ENCODE assay signal across 11 cellular contexts in genomic region chr12:62684586-62685295, GRCh38.
DNase-seq lines count a peak whose midpoint lies in the region; ATAC-seq and TF ChIP-seq lines count a peak whose summit lies in the region.
"Had no signal": no experiment of that assay in that cellular context is flagged by ENCODE, and none has a peak within 500 bp of the region (broad histone marks: within the 10 kb centered on the region; RNA-seq: fewer than 3 reads in every experiment).

No MANE protein-coding gene starts in this region.

- H3K36me3 ChIP-seq in HUES48 (ENCODE audit: control insufficient read depth, insufficient read depth, low read length) (peaks cover 7% of the 10 kb centered on the region), mesenchymal stem cell (ENCODE audit: control insufficient read depth in 1 of 2, insufficient read depth in 2 of 2, low read depth in 1 of 2, low read length in 2 of 2) (no peaks in the 10 kb centered on the region), thoracic aorta (no peaks in the 10 kb centered on the region)

- no peak overlapping the region for H2AFZ ChIP-seq in mesenchymal stem cell (ENCODE audit: low read depth, low read length)

- no peak overlapping the region for H2AK5ac ChIP-seq in mesenchymal stem cell (ENCODE audit: low read length, severe bottlenecking)

- no peak overlapping the region for H3K4me3 Mint-ChIP-seq in endothelial cell (ENCODE audit: unreplicated experiment)
- H3K4me3 Mint-ChIP-seq: T-helper 17 cell had no signal

- H3K9ac ChIP-seq in HUES48 (ENCODE audit: low read depth, low read length) (no peak overlapping the region), mesenchymal stem cell (ENCODE audit: low read length) (peak overlapping the region; percentile 85)

- no peak overlapping the region for H2BK15ac ChIP-seq in mesenchymal stem cell (ENCODE audit: low read depth, poor library complexity, severe bottlenecking)

- H3K27ac ChIP-seq in HUES48 (ENCODE audit: low read depth, low read length) (peak overlapping the region; percentile 60), mesenchymal stem cell (ENCODE audit: low read length, poor library complexity, severe bottlenecking) (no peak overlapping the region), thoracic aorta (peak overlapping the region; percentile 84 to 87)

- H3K4me3 ChIP-seq in HUES48 (ENCODE audit: low read depth, low read length), result no peak overlapping the region
- H3K4me3 ChIP-seq in mesenchymal stem cell (ENCODE audit: insufficient read depth in 1 of 2, low read depth in 1 of 2, low read length in 2 of 2), result peak overlapping the region in 1 of 2 experiments; percentile 28
- H3K4me3 ChIP-seq in thoracic aorta, result peak overlapping the region; percentile 20

- peak overlapping the region; percentile 33 for H3K27ac Mint-ChIP-seq in endothelial cell (ENCODE audit: unreplicated experiment)
- H3K27ac Mint-ChIP-seq: T-helper 17 cell had no signal

- H2BK120ac ChIP-seq in mesenchymal stem cell (ENCODE audit: low read depth, low read length), result no peak overlapping the region

- H3K4me1 Mint-ChIP-seq in endothelial cell (ENCODE audit: unreplicated experiment), result peaks cover 27% of the 10 kb centered on the region
- H3K4me1 Mint-ChIP-seq: T-helper 17 cell had no signal

- WGBS in mesenchymal stem cell, result 89% methylated on average over 6 of the region's 6 CpGs

- H3K4me1 ChIP-seq in HUES48 (ENCODE audit: control insufficient read depth, insufficient read depth, low read length) (peaks cover 24% of the 10 kb centered on the region), mesenchymal stem cell (ENCODE audit: control insufficient read depth, insufficient read depth, low read depth, low read length) (no peaks in the 10 kb centered on the region), thoracic aorta (ENCODE audit: control insufficient read depth in 1 of 2, low read depth in 2 of 2) (peaks cover 14 to 57% of the 10 kb centered on the region in 2 donors)

- no peak overlapping the region for H3K4me2 ChIP-seq in mesenchymal stem cell (ENCODE audit: low read length, poor library complexity, severe bottlenecking)

- H4K8ac ChIP-seq in mesenchymal stem cell (ENCODE audit: low read length), result no peak overlapping the region

- peaks cover 3% of the 10 kb centered on the region for H3K27me3 Mint-ChIP-seq in endothelial cell (ENCODE audit: unreplicated experiment)

- ATAC-seq in thoracic aorta (ENCODE audit: insufficient number of reproducible peaks, low FRiP score, low read depth) (no peak), GM21529 (IDR thresholded peaks at IDR 0.05; ENCODE audit: unreplicated experiment) (no peak)
- ATAC-seq: T-helper 17 cell had no signal

- H3K9me3 Mint-ChIP-seq in endothelial cell (ENCODE audit: unreplicated experiment), result no peaks in the 10 kb centered on the region

- no peaks in the 10 kb centered on the region for H3K79me1 ChIP-seq in mesenchymal stem cell (replicated peaks; ENCODE audit: low read length, poor library complexity, severe bottlenecking)

- peaks cover 33% of the 10 kb centered on the region for H3K36me3 Mint-ChIP-seq in endothelial cell (ENCODE audit: low read depth, unreplicated experiment)

- no peak for TF ChIP-seq CTCF in endothelial cell (IDR thresholded peaks at IDR 0.05; ENCODE audit: unreplicated experiment)
- TF ChIP-seq CTCF in thoracic aorta (IDR thresholded peaks at IDR 0.05), result no peak

- no peak overlapping the region for H3K23ac ChIP-seq in mesenchymal stem cell (ENCODE audit: low read length in 2 of 2)

- no peaks in the 10 kb centered on the region for H3K27me3 ChIP-seq in HUES48 (ENCODE audit: control insufficient read depth, insufficient read depth, low read length)
- no peaks in the 10 kb centered on the region for H3K27me3 ChIP-seq in mesenchymal stem cell (ENCODE audit: control insufficient read depth in 1 of 2, insufficient read depth in 1 of 2, low read length in 2 of 2)
- no peaks in the 10 kb centered on the region for H3K27me3 ChIP-seq in thoracic aorta (replicated peaks; ENCODE audit: insufficient read depth)

- H3K4ac ChIP-seq in mesenchymal stem cell (ENCODE audit: low read depth in 1 of 2, low read length in 2 of 2), result no peak overlapping the region

- H3K14ac ChIP-seq in mesenchymal stem cell (ENCODE audit: low read length in 2 of 2), result no peak overlapping the region

- no peak overlapping the region for H4K91ac ChIP-seq in mesenchymal stem cell (ENCODE audit: low read length)

- no peak for DNase-seq in endothelial cell (ENCODE audit: low spot score)
- DNase-seq in mesenchymal stem cell, result no peak
- no peak for DNase-seq in thoracic aorta (ENCODE audit: low spot score)
- no peak for DNase-seq in middle frontal gyrus (ENCODE audit: extremely low spot score, low spot score)
- DNase-seq in cortex of kidney (lab: John Stamatoyannopoulos, UW), result no peak
- DNase-seq in DMS153 (lab: John Stamatoyannopoulos, UW), result no peak
- DNase-seq: cerebellar nuclear complex, NCI-H774, T-helper 17 cell had no signal

- H2BK12ac ChIP-seq in mesenchymal stem cell (ENCODE audit: low read length in 2 of 2), result no peak overlapping the region

- H3K18ac ChIP-seq in mesenchymal stem cell (ENCODE audit: low read depth in 1 of 2, low read length in 2 of 2), result no peak overlapping the region

- H2BK5ac ChIP-seq in mesenchymal stem cell (ENCODE audit: low read depth, low read length, poor library complexity, severe bottlenecking), result no peak overlapping the region

- H3K9me3 ChIP-seq in HUES48 (ENCODE audit: control insufficient read depth, insufficient read depth, low read length) (no peaks in the 10 kb centered on the region), mesenchymal stem cell (ENCODE audit: control insufficient read depth, low read length) (no peaks in the 10 kb centered on the region), thoracic aorta (no peaks in the 10 kb centered on the region)
